Comparison of ENCODE assay signal across 8 cellular contexts in the genomic region with DNA sequence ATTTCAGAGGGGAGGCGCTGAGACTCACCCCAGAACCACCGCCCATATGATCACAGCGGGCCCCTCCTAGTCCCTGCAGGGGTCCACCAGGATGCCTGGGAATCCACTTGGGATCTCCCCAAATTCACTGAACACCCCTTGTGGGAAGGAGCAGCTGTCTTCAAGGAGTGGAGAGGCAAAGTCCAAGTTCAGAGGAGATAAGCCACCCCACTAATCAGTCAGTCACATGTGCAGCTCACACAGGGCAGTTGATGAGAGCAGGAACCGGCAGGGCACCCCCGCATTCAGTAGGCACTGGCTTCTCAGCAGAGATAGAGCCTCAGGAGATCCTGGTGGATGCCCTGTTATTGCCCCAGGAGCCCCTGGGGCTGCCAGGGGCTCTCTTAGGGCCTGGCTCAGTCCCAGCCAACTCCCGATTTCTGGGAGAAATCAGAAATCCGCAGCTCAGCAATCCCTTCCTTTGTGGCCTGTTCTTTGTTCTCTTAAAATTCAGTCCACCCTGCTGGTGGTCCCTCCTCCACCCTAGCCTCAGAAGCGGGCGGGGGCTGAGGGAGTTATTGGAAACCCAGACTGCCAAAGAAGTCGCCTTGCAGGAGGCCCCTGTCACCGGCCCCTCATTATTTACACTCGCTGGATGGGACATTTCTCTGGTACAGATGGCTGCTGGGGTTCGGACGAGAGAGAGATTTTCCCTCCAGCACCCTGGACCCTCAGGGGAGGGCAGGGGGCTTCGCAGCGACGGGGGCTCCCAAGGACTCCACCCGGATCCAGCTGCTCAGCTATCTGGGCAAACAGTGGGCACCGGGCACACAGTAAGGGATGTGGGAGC. TPM values are rescaled to one million over a fixed set of nuclear protein-coding genes. Genes with fewer than 3 reads are reported as not detected.
DNase-seq lines count a peak whose midpoint lies in the region; ATAC-seq and TF ChIP-seq lines count a peak whose summit lies in the region.

No MANE protein-coding gene starts in this region.

- H3K27me3 ChIP-seq in PC-9 (ENCODE audit: insufficient read depth, low read depth): no peaks in the 10 kb centered on the region
- no peaks in the 10 kb centered on the region for H3K27me3 ChIP-seq in effector memory CD4-positive, alpha-beta T cell (replicated peaks; ENCODE audit: control insufficient read depth, insufficient read depth, low read length, poor library complexity, severe bottlenecking)

- H3K36me3 ChIP-seq in ES-I3 (ENCODE audit: insufficient read depth, low read length) (no peaks in the 10 kb centered on the region), PC-9 (ENCODE audit: low read depth) (peaks cover 13% of the 10 kb centered on the region; the same call in 1 of the 2 replicates)
- H3K36me3 ChIP-seq in effector memory CD4-positive, alpha-beta T cell (ENCODE audit: control insufficient read depth, insufficient read depth, low read length): no peaks in the 10 kb centered on the region

- peaks cover 66% of the 10 kb centered on the region for H3K79me2 ChIP-seq in PC-9 (ENCODE audit: low read depth)

- H3K9me3 ChIP-seq in ES-I3 (ENCODE audit: control insufficient read depth, insufficient read depth, low read length): no peaks in the 10 kb centered on the region
- no peaks in the 10 kb centered on the region for H3K9me3 ChIP-seq in PC-9 (ENCODE audit: insufficient read depth, low read depth)
- no peaks in the 10 kb centered on the region for H3K9me3 ChIP-seq in effector memory CD4-positive, alpha-beta T cell (ENCODE audit: control insufficient read depth, low read length)

- no peaks in the 10 kb centered on the region for H3K36me3 Mint-ChIP-seq in natural killer cell

- intact Hi-C loops in PC-9 (cut with micrococcal nuclease; ENCODE audit: unreplicated experiment): loop anchor here (2.0 to 5.0 kb wide), 2 partner anchors 31 to 583 kb away; no protein-coding TSS in a partner anchor
- intact Hi-C loops in natural killer cell (cut with micrococcal nuclease): loop anchor here (2.0 kb wide), 1 partner anchor 77 kb away; a partner anchor contains a TSS

- TSS peak; percentile 22 for BruUV-seq in PC-9 (replicated peaks; lab: Mats Ljungman, UMichigan)

- POLR2A ChIA-PET in PC-9 (lab: Charles Lee; ENCODE audit: unreplicated experiment): interaction anchor here (1.0 to 1.3 kb wide), 2 partner anchors 16 to 18 kb away, joined by 7 read pairs; no protein-coding TSS in a partner anchor

- peaks cover 39% of the 10 kb centered on the region for H3F3A ChIP-seq in PC-9 (ENCODE audit: insufficient read depth, low read depth)

- no peak for DNase-seq in PC-9
- DNase-seq in effector memory CD4-positive, alpha-beta T cell: no peak
- DNase-seq in natural killer cell: no peak
- DNase-seq in inferior parietal cortex (ENCODE audit: extremely low spot score): no peak
- DNase-seq in SHP77 (lab: John Stamatoyannopoulos, UW): no peak
- no peak for DNase-seq in kidney glomerular epithelial cell (lab: John Stamatoyannopoulos, UW)

- peaks cover 0 to 3% of the 10 kb centered on the region in 2 donors for H3K27me3 Mint-ChIP-seq in natural killer cell (ENCODE audit: low read depth in 2 of 2)

- CTCF ChIA-PET in PC-9 (lab: Charles Lee): interaction anchor here (0.6 kb wide), 1 partner anchor 1887 kb away, joined by 5 read pairs; no protein-coding TSS in a partner anchor

- peak overlapping the region; percentile 84 for H3K27ac ChIP-seq in PC-9
- no peak overlapping the region for H3K27ac ChIP-seq in effector memory CD4-positive, alpha-beta T cell (ENCODE audit: insufficient read depth, low read length, poor library complexity, severe bottlenecking)

- peaks cover 31% of the 10 kb centered on the region for H3K4me1 ChIP-seq in ES-I3 (ENCODE audit: insufficient read depth, low read length)
- H3K4me1 ChIP-seq in PC-9 (replicated peaks; ENCODE audit: insufficient read depth): peaks cover 54% of the 10 kb centered on the region
- H3K4me1 ChIP-seq in effector memory CD4-positive, alpha-beta T cell (ENCODE audit: control insufficient read depth, insufficient read depth, low read length, poor library complexity, severe bottlenecking): peaks cover 13% of the 10 kb centered on the region

- H3K4me3 ChIP-seq in PC-9: peak overlapping the region; percentile 93
- H3K4me3 ChIP-seq in effector memory CD4-positive, alpha-beta T cell (ENCODE audit: insufficient read depth, low read depth, low read length, poor library complexity, severe bottlenecking): peak overlapping the region; percentile 96

- H3K9me2 ChIP-seq in PC-9 (ENCODE audit: insufficient read depth): no peaks in the 10 kb centered on the region

- peak overlapping the region in 1 of 2 donors; percentile 82 for H3K27ac Mint-ChIP-seq in natural killer cell

- H3K9me3 Mint-ChIP-seq in natural killer cell: no peaks in the 10 kb centered on the region

- H3K4me3 Mint-ChIP-seq in natural killer cell: peak overlapping the region; percentile 89

- peaks cover 5% of the 10 kb centered on the region; the same call in 1 of the 2 replicates for H4K20me1 ChIP-seq in PC-9 (ENCODE audit: insufficient read depth)

- ATAC-seq in natural killer cell (no peak), GM18519 (IDR thresholded peaks at IDR 0.05; ENCODE audit: low FRiP score, unreplicated experiment) (no peak)

- H2AFZ ChIP-seq in PC-9: no peak overlapping the region

- H3K9ac ChIP-seq in ES-I3 (ENCODE audit: low read depth, low read length): peak overlapping the region; percentile 81

- H3K4me2 ChIP-seq in PC-9: peak overlapping the region; percentile 90

- no peak for TF ChIP-seq CTCF in PC-9 (conservative IDR thresholded peaks at IDR 0.05)
- no peak for TF ChIP-seq CTCF in natural killer cell (IDR thresholded peaks at IDR 0.05)

- peaks cover 7 to 17% of the 10 kb centered on the region in 2 donors for H3K4me1 Mint-ChIP-seq in natural killer cell

RNA-seq across cellular contexts. Expression of a gene that starts 1.9 kb away (rescaled TPM):
- total RNA-seq in PC-9 (2021): 48.4 and 52.0 TPM in 2 replicates
- 1 to 10 TPM; 2.5 to 9.6 (median 4.4) TPM for total RNA-seq in natural killer cell

RNA-seq across cellular contexts. Expression of a gene that starts 48.3 kb away (rescaled TPM):
- total RNA-seq in PC-9 (2021) (0.52 TPM in 1 of 2 replicates, not detected in the other), natural killer cell (not detected)
